ENCODE assay signal across 24 cellular contexts in genomic region chr14:50451854-50452253, GRCh38.
"Had no signal": no experiment of that assay in that cellular context is flagged by ENCODE, and none has a peak within 500 bp of the region (broad histone marks: within the 10 kb centered on the region; RNA-seq: fewer than 3 reads in every experiment).

No MANE protein-coding gene starts in this region.

- H3K9me3 ChIP-seq: esophagus squamous epithelium, lower lobe of right lung, sigmoid colon, stomach, suprapubic skin, transverse colon, uterus had no signal

- H3K4me3 ChIP-seq: coronary artery, esophagus squamous epithelium, heart right ventricle, lower lobe of right lung, neural progenitor cell, sigmoid colon, smooth muscle cell, stomach, suprapubic skin, transverse colon, uterus had no signal

- H2AFZ ChIP-seq: neural progenitor cell had no signal

- H3K4me2 ChIP-seq: neural progenitor cell, smooth muscle cell had no signal

- H3K27ac ChIP-seq: coronary artery, lower lobe of right lung, neural progenitor cell, suprapubic skin had no signal

- H3K9ac ChIP-seq: neural progenitor cell had no signal

- H3K36me3 ChIP-seq: uterus had no signal

- DNase-seq: activated CD4-positive, alpha-beta T cell treated with anti-CD3 and anti-CD28 coated beads for 1 hour; activated CD4-positive, alpha-beta T cell treated with anti-CD3 and anti-CD28 coated beads, Interleukin-2, amount 50 U/mL, for 1 hour; activated CD8-positive, alpha-beta memory T cell treated with anti-CD3 and anti-CD28 coated beads for 24 hours; activated CD8-positive, alpha-beta memory T cell treated with anti-CD3 and anti-CD28 coated beads, Interleukin-2, amount 50 U/mL, for 4 hours; activated T-cell treated with anti-CD3 and anti-CD28 coated beads, Interleukin-2, amount 50 U/mL, for 24 hours; aorta; endodermal cell; esophagus squamous epithelium; heart right ventricle; lower lobe of right lung; naive thymus-derived CD8-positive, alpha-beta T cell; sigmoid colon; stimulated activated CD4-positive, alpha-beta T cell treated with anti-CD3 and anti-CD28 coated beads, Interleukin-15, amount 100 ng/mL, for 24 hours; stomach; transverse colon; uterus had no signal

- H3K27me3 ChIP-seq: esophagus squamous epithelium, heart right ventricle, neural progenitor cell, sigmoid colon, stomach, suprapubic skin, transverse colon, uterus had no signal

- H3K4me1 ChIP-seq: lower lobe of right lung, neural progenitor cell, transverse colon, uterus had no signal

- ATAC-seq: activated naive CD4-positive, alpha-beta T cell treated with anti-CD3 and anti-CD28 coated beads, Interleukin-2, amount 50 U/mL, for 72 hours; activated T-helper 17 cell treated with anti-CD3 and anti-CD28 coated beads, Interleukin-2, amount 50 U/mL, for 72 hours; heart right ventricle; left lobe of liver; lower lobe of right lung; naive thymus-derived CD8-positive, alpha-beta T cell; stimulated activated memory B cell treated with anti-CD40 and anti-IgM and Interleukin-4, amounts not matched to agents 10 μg/mL and 1 μg/mL and 100 μg/mL, for 72 hours had no signal
